ENCODE assay signal across 9 cellular contexts in genomic region chr18:55419939-55420664, GRCh38.
DNase-seq lines count a peak whose midpoint lies in the region; ATAC-seq and TF ChIP-seq lines count a peak whose summit lies in the region.
"Had no signal": no experiment of that assay in that cellular context is flagged by ENCODE, and none has a peak within 500 bp of the region (broad histone marks: within the 10 kb centered on the region; RNA-seq: fewer than 3 reads in every experiment).

No MANE protein-coding gene starts in this region.

- DNase-seq in CD14-positive monocyte (ENCODE audit: low spot score) (no peak), astrocyte of the hippocampus (ENCODE audit: low read depth, low spot score) (peak; percentile 62), NOMO-1 treated with DMSO at 0.1 percent for 48 hours (lab: John Stamatoyannopoulos, UW; ENCODE audit: unreplicated experiment) (no peak), NCI-H2227 (lab: John Stamatoyannopoulos, UW; ENCODE audit: unreplicated experiment) (no peak)
- no peak for DNase-seq in activated CD4-positive, alpha-beta T cell treated with anti-CD3 and anti-CD28 coated beads, Interleukin-2, amount 10 ng/mL, durations not matched to agents 7 days and 5 days

- no peaks in the 10 kb centered on the region for H3K9me3 Mint-ChIP-seq in CD14-positive monocyte
- no peaks in the 10 kb centered on the region for H3K9me3 Mint-ChIP-seq in activated CD4-positive, alpha-beta T cell treated with anti-CD3 and anti-CD28 coated beads, Interleukin-2, amount 10 ng/mL, durations not matched to agents 7 days and 5 days

- peaks cover 4 to 9% of the 10 kb centered on the region in 2 donors for H3K4me1 ChIP-seq in muscle layer of duodenum (ENCODE audit: control insufficient read depth in 1 of 2, insufficient read depth in 2 of 2, low read length in 2 of 2)

- H3K27ac ChIP-seq in muscle layer of duodenum (ENCODE audit: low read length): peak overlapping the region; percentile 89

- H3K27ac Mint-ChIP-seq in CD14-positive monocyte: peak overlapping the region in 3 of 7 donors; percentile 39 to 80 (median 44)
- no peak overlapping the region for H3K27ac Mint-ChIP-seq in activated CD4-positive, alpha-beta T cell treated with anti-CD3 and anti-CD28 coated beads, Interleukin-2, amount 10 ng/mL, durations not matched to agents 7 days and 5 days

- no peaks in the 10 kb centered on the region for H3K36me3 ChIP-seq in muscle layer of duodenum (ENCODE audit: control insufficient read depth in 1 of 2, insufficient read depth in 2 of 2, low read length in 2 of 2)

- POLR2A ChIA-PET in activated CD4-positive, alpha-beta T cell treated with anti-CD3 and anti-CD28 coated beads, Interleukin-2, amount 10 ng/mL, durations not matched to agents 7 days and 5 days (lab: Charles Lee): no interaction called here

- H3K36me3 Mint-ChIP-seq in CD14-positive monocyte: no peaks in the 10 kb centered on the region
- H3K36me3 Mint-ChIP-seq in activated CD4-positive, alpha-beta T cell treated with anti-CD3 and anti-CD28 coated beads, Interleukin-2, amount 10 ng/mL, durations not matched to agents 7 days and 5 days (ENCODE audit: low read depth): no peaks in the 10 kb centered on the region

- H3K27me3 Mint-ChIP-seq in CD14-positive monocyte (ENCODE audit: low read depth in 3 of 3): peaks cover 0 to 3% (median 2%) of the 10 kb centered on the region in 3 donors
- H3K27me3 Mint-ChIP-seq in activated CD4-positive, alpha-beta T cell treated with anti-CD3 and anti-CD28 coated beads, Interleukin-2, amount 10 ng/mL, durations not matched to agents 7 days and 5 days: no peaks in the 10 kb centered on the region

- ATAC-seq in HG02610 (IDR thresholded peaks at IDR 0.05; ENCODE audit: unreplicated experiment) (peak; percentile 17), GM21381 (IDR thresholded peaks at IDR 0.05; ENCODE audit: unreplicated experiment) (no peak)
- ATAC-seq: SK-N-SH treated with all-trans-retinoic acid at 6 μM for 48 hours had no signal

- H3K27me3 ChIP-seq in muscle layer of duodenum (ENCODE audit: low read depth, low read length): no peaks in the 10 kb centered on the region

- intact Hi-C loops in CD14-positive monocyte (cut with micrococcal nuclease): loop anchor here (5.0 kb wide), 1 partner anchor 1157 kb away; no protein-coding TSS in a partner anchor

- TF ChIP-seq CTCF in CD14-positive monocyte (IDR thresholded peaks at IDR 0.05): no peak

- CTCF ChIA-PET in activated CD4-positive, alpha-beta T cell treated with anti-CD3 and anti-CD28 coated beads, Interleukin-2, amount 10 ng/mL, durations not matched to agents 7 days and 5 days (lab: Charles Lee): no interaction called here

- peaks cover 22% of the 10 kb centered on the region for H3K4me1 Mint-ChIP-seq in CD14-positive monocyte
- peaks cover 3% of the 10 kb centered on the region for H3K4me1 Mint-ChIP-seq in activated CD4-positive, alpha-beta T cell treated with anti-CD3 and anti-CD28 coated beads, Interleukin-2, amount 10 ng/mL, durations not matched to agents 7 days and 5 days

- H3K9me3 ChIP-seq in muscle layer of duodenum (ENCODE audit: control insufficient read depth in 1 of 2, low read length in 2 of 2): no peaks in the 10 kb centered on the region

- peak overlapping the region in 1 of 2 donors; percentile 62 for H3K4me3 ChIP-seq in muscle layer of duodenum (ENCODE audit: low read depth in 1 of 2, low read length in 2 of 2)

- H3K4me3 Mint-ChIP-seq in CD14-positive monocyte: peak overlapping the region; percentile 62 to 88
- H3K4me3 Mint-ChIP-seq in activated CD4-positive, alpha-beta T cell treated with anti-CD3 and anti-CD28 coated beads, Interleukin-2, amount 10 ng/mL, durations not matched to agents 7 days and 5 days: no peak overlapping the region
